Comparison of ENCODE assay signal across 1 cellular context in genomic region chr11:26878959-26879581, GRCh38.
TF ChIP-seq lines count a peak whose summit lies in the region.

No MANE protein-coding gene starts in this region.

TF ChIP-seq in WTC11, 78 proteins besides CTCF, POLR2A, EP300 and RAD21 (continued from another document):
- TF ChIP-seq CDX4 (CRISPR knock-in tag; IDR thresholded peaks at IDR 0.05; ENCODE audit: borderline replicate concordance) (no peak), ERG (CRISPR knock-in tag; IDR thresholded peaks at IDR 0.05) (no peak)
